In genomic region chr22:24259459-24259858, GRCh38 we compare ENCODE assay signal across 8 cellular contexts. TPM values are rescaled to one million over a fixed set of nuclear protein-coding genes. Genes with fewer than 3 reads are reported as not detected.
DNase-seq lines count a peak whose midpoint lies in the region; ATAC-seq, FAIRE-seq and TF ChIP-seq lines count a peak whose summit lies in the region.
"Not testable (repeated sequence)": the region's sequence is repeated elsewhere in the genome, so short reads cannot be mapped to it uniquely, and the experiment has no call there.

No MANE protein-coding gene starts in this region.

- H3K4me1 ChIP-seq in DND-41 (ENCODE audit: insufficient read depth, low read length); Loucy (ENCODE audit: insufficient read depth, low read length, poor library complexity, severe bottlenecking); K562 (replicated peaks in 1 of 2; ENCODE audit: control insufficient read depth in 2 of 2, insufficient read depth in 2 of 2, low read length in 2 of 2); pancreas: not testable (repeated sequence)

- not testable (repeated sequence) for H3K9me1 ChIP-seq in K562 (ENCODE audit: control insufficient read depth, insufficient read depth, low read length)

- H3K4me2 ChIP-seq in DND-41 (ENCODE audit: insufficient read depth, low read length): peak overlapping the region; percentile 31
- not testable (repeated sequence) for H3K4me2 ChIP-seq in Loucy (ENCODE audit: low read depth, low read length, poor library complexity, severe bottlenecking); K562 (ENCODE audit: insufficient read depth, low read length)

- H4K20me1 ChIP-seq in DND-41 (ENCODE audit: insufficient read depth, low read length); Loucy (ENCODE audit: insufficient read depth, low read length, poor library complexity, severe bottlenecking); K562 (replicated peaks; ENCODE audit: control insufficient read depth, insufficient read depth, low read length): not testable (repeated sequence)

- not testable (repeated sequence) for H3F3A ChIP-seq in Loucy (ENCODE audit: low read depth)

- H3K9me3 Mint-ChIP-seq in activated CD4-positive, alpha-beta T cell treated with anti-CD3 and anti-CD28 coated beads, Interleukin-2, amount 10 ng/mL, durations not matched to agents 24 days and 14 days; stimulated activated naive B cell treated with anti-CD40 and anti-IgM and Interleukin-4, amounts not matched to agents 10 μg/mL and 1 μg/mL and 100 μg/mL, for 72 hours: not testable (repeated sequence)

- peak overlapping the region; percentile 31; the same call in 1 of the 2 replicates for H2AFZ ChIP-seq in DND-41 (ENCODE audit: low read depth, low read length)
- not testable (repeated sequence) for H2AFZ ChIP-seq in Loucy (ENCODE audit: low read length); K562 (ENCODE audit: low read depth, low read length)

- TF ChIP-seq POLR2A in K562 (conservative IDR thresholded peaks at IDR 0.05): not testable (repeated sequence)

- not testable (repeated sequence) for H3K79me2 ChIP-seq in DND-41 (ENCODE audit: insufficient read depth, low read length); Loucy (ENCODE audit: insufficient read depth, low read length); K562 (ENCODE audit: control insufficient read depth, insufficient read depth, low read length)

- POLR2A ChIA-PET in K562 (lab: Yijun Ruan, JAX): not testable (repeated sequence)

- 0% methylated on average over 4 of the region's 10 CpGs for WGBS in K562 (ENCODE audit: insufficient coverage, low coverage, missing lambda C conversion rate)
- WGBS in pancreas, 2 donors: 0 to 2% methylated on average over 4 of the region's 10 CpGs

- H3K27me3 Mint-ChIP-seq in activated CD4-positive, alpha-beta T cell treated with anti-CD3 and anti-CD28 coated beads, Interleukin-2, amount 10 ng/mL, durations not matched to agents 24 days and 14 days; stimulated activated naive B cell treated with anti-CD40 and anti-IgM and Interleukin-4, amounts not matched to agents 10 μg/mL and 1 μg/mL and 100 μg/mL, for 72 hours: not testable (repeated sequence)

- not testable (repeated sequence) for H3K9ac ChIP-seq in DND-41 (ENCODE audit: low read depth, low read length); Loucy (ENCODE audit: low read depth, low read length, poor library complexity, severe bottlenecking); K562 (ENCODE audit: insufficient read depth in 1 of 2, low read depth in 2 of 2, low read length in 2 of 2)

- H3K27me3 ChIP-seq in DND-41 (ENCODE audit: insufficient read depth, low read length, poor library complexity); Loucy (ENCODE audit: insufficient read depth, low read length, poor library complexity, severe bottlenecking); K562 (ENCODE audit: control insufficient read depth in 2 of 2, insufficient read depth in 2 of 2, low read length in 2 of 2); pancreas: not testable (repeated sequence)

- not testable (repeated sequence) for FAIRE-seq in K562 (lab: Jason Lieb, UNC); pancreas (lab: Jason Lieb, UNC)

- in situ Hi-C loops in K562 (cut with MboI): loop anchor here (10.0 to 25.0 kb wide), 2 partner anchors 1322 to 1795 kb away; no protein-coding TSS in a partner anchor

- CTCF ChIA-PET in K562 (lab: Yijun Ruan, JAX; ENCODE audit: low intra/inter-chr PET ratio): interaction anchor here (1.1 kb wide), 1 partner anchor 69 kb away, joined by 3 read pairs; no protein-coding TSS in a partner anchor

- DNase-seq in DND-41 (peak; percentile 69), OCI-M1 (lab: John Stamatoyannopoulos, UW) (peak; percentile 94), K562 (ENCODE audit: extremely low read depth in 1 of 4, low spot score in 3 of 4) (peak in 1 of 4 experiments; percentile 82), left cardiac atrium (peak; percentile 82), pancreas (peak in 4 of 6 donors; percentile 55 to 79 (median 78))
- DNase-seq in activated CD4-positive, alpha-beta T cell treated with anti-CD3 and anti-CD28 coated beads, Interleukin-2, amount 10 ng/mL, durations not matched to agents 24 days and 14 days: peak; percentile 90
- DNase-seq in stimulated activated naive B cell treated with anti-CD40 and anti-IgM and Interleukin-4, amounts not matched to agents 10 μg/mL and 1 μg/mL and 100 μg/mL, for 72 hours: peak; percentile 62

- H3K9me2 ChIP-seq in Loucy (replicated peaks; ENCODE audit: low read depth, low read length): not testable (repeated sequence)

- H3K4me1 Mint-ChIP-seq in activated CD4-positive, alpha-beta T cell treated with anti-CD3 and anti-CD28 coated beads, Interleukin-2, amount 10 ng/mL, durations not matched to agents 24 days and 14 days; stimulated activated naive B cell treated with anti-CD40 and anti-IgM and Interleukin-4, amounts not matched to agents 10 μg/mL and 1 μg/mL and 100 μg/mL, for 72 hours: not testable (repeated sequence)

- not testable (repeated sequence) for H3K4me3 Mint-ChIP-seq in activated CD4-positive, alpha-beta T cell treated with anti-CD3 and anti-CD28 coated beads, Interleukin-2, amount 10 ng/mL, durations not matched to agents 24 days and 14 days; stimulated activated naive B cell treated with anti-CD40 and anti-IgM and Interleukin-4, amounts not matched to agents 10 μg/mL and 1 μg/mL and 100 μg/mL, for 72 hours

- not testable (repeated sequence) for H3K27ac ChIP-seq in DND-41 (ENCODE audit: low read length); K562 (ENCODE audit: extremely low read depth, low read depth, low read length); pancreas

- not testable (repeated sequence) for ATAC-seq in DND-41 (ENCODE audit: insufficient read depth, low read depth); K562; left cardiac atrium
- peak in 2 of 4 donors; percentile 60 to 75 for ATAC-seq in pancreas
- peak; percentile 50 to 63 for ATAC-seq in stimulated activated naive B cell treated with anti-CD40 and anti-IgM and Interleukin-4, amounts not matched to agents 10 μg/mL and 1 μg/mL and 100 μg/mL, for 72 hours (replicated peaks)

- TF ChIP-seq RAD21 in K562 (CRISPR knock-in tag; conservative IDR thresholded peaks at IDR 0.05 in 1 of 2, IDR thresholded peaks at IDR 0.05 in 1 of 2): not testable (repeated sequence)

- TF ChIP-seq EP300 in K562 (IDR thresholded peaks at IDR 0.05; ENCODE audit: low read length): not testable (repeated sequence)

- H3K36me3 Mint-ChIP-seq in activated CD4-positive, alpha-beta T cell treated with anti-CD3 and anti-CD28 coated beads, Interleukin-2, amount 10 ng/mL, durations not matched to agents 24 days and 14 days (ENCODE audit: low read depth); stimulated activated naive B cell treated with anti-CD40 and anti-IgM and Interleukin-4, amounts not matched to agents 10 μg/mL and 1 μg/mL and 100 μg/mL, for 72 hours: not testable (repeated sequence)

- intact Hi-C loops in activated CD4-positive, alpha-beta T cell treated with anti-CD3 and anti-CD28 coated beads, Interleukin-2, amount 10 ng/mL, durations not matched to agents 24 days and 14 days (cut with micrococcal nuclease); K562 (cut with micrococcal nuclease); left cardiac atrium (cut with DNase I); pancreas (cut with DNase I): not testable (repeated sequence)

- H3K27ac Mint-ChIP-seq in activated CD4-positive, alpha-beta T cell treated with anti-CD3 and anti-CD28 coated beads, Interleukin-2, amount 10 ng/mL, durations not matched to agents 24 days and 14 days; stimulated activated naive B cell treated with anti-CD40 and anti-IgM and Interleukin-4, amounts not matched to agents 10 μg/mL and 1 μg/mL and 100 μg/mL, for 72 hours: not testable (repeated sequence)

- H3K9me3 ChIP-seq in DND-41 (ENCODE audit: insufficient read depth, low read length, severe bottlenecking); Loucy (ENCODE audit: insufficient read depth, low read depth, low read length); K562 (replicated peaks; ENCODE audit: control insufficient read depth, insufficient read depth, low read depth, low read length); pancreas: not testable (repeated sequence)

- not testable (repeated sequence) for H3K4me3 ChIP-seq in DND-41 (ENCODE audit: low read depth in 1 of 2, low read length in 2 of 2); Loucy (ENCODE audit: low read length, poor library complexity, severe bottlenecking); K562; pancreas

- not testable (repeated sequence) for BruUV-seq in K562 (replicated peaks; lab: Mats Ljungman, UMichigan)

- TF ChIP-seq CTCF in DND-41 (IDR thresholded peaks at IDR 0.05; ENCODE audit: borderline replicate concordance, extremely low read depth, low read length, poor library complexity, severe bottlenecking) (peak; percentile 44), Loucy (conservative IDR thresholded peaks at IDR 0.05; ENCODE audit: low read length) (peak; percentile 39), K562 (IDR thresholded peaks at IDR 0.05 in 2 of 3, conservative IDR thresholded peaks at IDR 0.05 in 1 of 3; ENCODE audit: insufficient read depth in 2 of 3, low read depth in 1 of 3, low read length in 3 of 3) (peak; percentile 12 to 48 (median 42); a peak in 3 of 6 replicates), pancreas (IDR thresholded peaks at IDR 0.05) (peak in 2 of 4 donors; percentile 18 to 32)

- H3K36me3 ChIP-seq in DND-41 (ENCODE audit: insufficient read depth, low read length); Loucy (ENCODE audit: insufficient read depth, low read length); K562 (ENCODE audit: control insufficient read depth, insufficient read depth, low read length); pancreas: not testable (repeated sequence)

RNA-seq across cellular contexts. Expression of gene SPECC1L, which starts 11.2 kb away (rescaled TPM):
- total RNA-seq in activated CD4-positive, alpha-beta T cell treated with anti-CD3 and anti-CD28 coated beads, Interleukin-2, amount 10 ng/mL, durations not matched to agents 24 days and 14 days: 37.2 and 41.9 TPM in 2 replicates
- total RNA-seq in K562 (2011; cell fraction: chromatin; rRNA removed; ENCODE audit: low replicate concordance): 26.8 and 55.2 TPM in 2 replicates
- total RNA-seq in K562 (2011; cell fraction: nucleolus; rRNA removed): 14.2 and 18.8 TPM in 2 replicates
- total RNA-seq in K562 (2011; cell fraction: nucleoplasm; rRNA removed): 20.5 and 27.3 TPM in 2 replicates
- 11.5 and 15.4 TPM in 2 replicates for total RNA-seq in K562 (2014; rRNA removed)
- total RNA-seq in K562 (2014; rRNA removed; fragmentation: Illumina TruSeq; extraction: Trizol): 17.6 and 19.4 TPM in 2 replicates
- total RNA-seq in K562 (2015; rRNA removed; fragmentation: Illumina TruSeq; extraction: Trizol): 19.2 and 20.3 TPM in 2 replicates
- 26.0 and 27.9 TPM in 2 replicates for total RNA-seq in K562 (2021)
- 13.0 and 15.8 TPM in 2 replicates for polyA plus RNA-seq in K562 (2011; rRNA removed)
- polyA plus RNA-seq in K562 (2011; cell fraction: cytosol; rRNA removed): 9.1 and 9.5 TPM in 2 replicates
- polyA plus RNA-seq in K562 (2011; cell fraction: nucleus; rRNA removed): 15.3 and 16.7 TPM in 2 replicates
- polyA plus RNA-seq in K562 (2012): 11.1 and 12.7 TPM in 2 replicates
- 11.7 and 14.5 TPM in 2 replicates for polyA plus RNA-seq in K562 (2014; fragmentation: Illumina TruSeq; extraction: Trizol)
- polyA plus RNA-seq in K562 (2014; fragmentation: Nextera tagmentation; extraction: Ambion mirVana): 1 to 10 TPM; 1.4 to 2.6 TPM
- 9.1 and 9.8 TPM in 2 replicates for polyA plus RNA-seq in K562 (2014; rRNA removed)
- 35.3 and 44.3 TPM in 2 replicates for polyA minus RNA-seq in K562 (2011; rRNA and poly(A)+ RNA removed)
- 14.5 and 16.0 TPM in 2 replicates for polyA minus RNA-seq in K562 (2011; cell fraction: cytosol; rRNA and poly(A)+ RNA removed)
- 11.0 and 24.5 TPM in 2 replicates for polyA minus RNA-seq in K562 (2011; cell fraction: nucleus; rRNA and poly(A)+ RNA removed)
- 10 to 100 TPM; 54.5 to 59.1 TPM for total RNA-seq in left cardiac atrium
- total RNA-seq in pancreas: 10 to 100 TPM; 25.7 to 36.3 (median 28.7) TPM
- 10 to 100 TPM in 1 of 2 donors, 1 to 10 TPM in 1; 8.6 to 10.4 TPM for polyA plus RNA-seq in pancreas

RNA-seq across cellular contexts. Expression of gene GGT5, which starts 14.6 kb away (rescaled TPM):
- total RNA-seq in activated CD4-positive, alpha-beta T cell treated with anti-CD3 and anti-CD28 coated beads, Interleukin-2, amount 10 ng/mL, durations not matched to agents 24 days and 14 days: 0.07 TPM in 1 of 2 replicates, not detected in the other
- total RNA-seq in K562 (2011; cell fraction: chromatin; rRNA removed; ENCODE audit: low replicate concordance): 0.84 and 2.9 TPM in 2 replicates
- total RNA-seq in K562 (2011; cell fraction: nucleolus; rRNA removed): 0.26 and 1.3 TPM in 2 replicates
- total RNA-seq in K562 (2011; cell fraction: nucleoplasm; rRNA removed): 0.44 and 0.84 TPM in 2 replicates
- total RNA-seq in K562 (2014; rRNA removed): 0.16 TPM in 1 of 2 replicates, not detected in the other
- not detected in 2 replicates for total RNA-seq in K562 (2014; rRNA removed; fragmentation: Illumina TruSeq; extraction: Trizol)
- total RNA-seq in K562 (2015; rRNA removed; fragmentation: Illumina TruSeq; extraction: Trizol): 0.19 and 0.69 TPM in 2 replicates
- 0.18 and 0.81 TPM in 2 replicates for total RNA-seq in K562 (2021)
- polyA plus RNA-seq in K562 (2011; rRNA removed): 0.07 and 0.26 TPM in 2 replicates
- 0.40 and 3.1 TPM in 2 replicates for polyA plus RNA-seq in K562 (2011; cell fraction: cytosol; rRNA removed)
- 3.7 and 14.6 TPM in 2 replicates for polyA plus RNA-seq in K562 (2011; cell fraction: nucleus; rRNA removed)
- 1.4 and 2.3 TPM in 2 replicates for polyA plus RNA-seq in K562 (2012)
- polyA plus RNA-seq in K562 (2014; fragmentation: Illumina TruSeq; extraction: Trizol): 0.46 and 0.58 TPM in 2 replicates
- not detected for polyA plus RNA-seq in K562 (2014; fragmentation: Nextera tagmentation; extraction: Ambion mirVana)
- polyA plus RNA-seq in K562 (2014; rRNA removed): 0.17 and 0.46 TPM in 2 replicates
- polyA minus RNA-seq in K562 (2011; rRNA and poly(A)+ RNA removed): 0.42 TPM in 1 of 2 replicates, not detected in the other
- not detected in 2 replicates for polyA minus RNA-seq in K562 (2011; cell fraction: cytosol; rRNA and poly(A)+ RNA removed)
- 0.54 and 0.67 TPM in 2 replicates for polyA minus RNA-seq in K562 (2011; cell fraction: nucleus; rRNA and poly(A)+ RNA removed)
- total RNA-seq in left cardiac atrium: 10 to 100 TPM; 41.5 to 57.8 TPM
- 10 to 100 TPM in 4 of 6 donors, 1 to 10 TPM in 2; 2.3 to 18.3 (median 11.4) TPM for total RNA-seq in pancreas
- polyA plus RNA-seq in pancreas: 10 to 100 TPM; 12.3 to 15.9 TPM
